10 cellular contexts compared by ENCODE assay signal in genomic region chr4:153792007-153792892, GRCh38. TPM values are rescaled to one million over a fixed set of nuclear protein-coding genes. Genes with fewer than 3 reads are reported as not detected.
DNase-seq lines count a peak whose midpoint lies in the region; ATAC-seq, FAIRE-seq and TF ChIP-seq lines count a peak whose summit lies in the region.
"Had no signal": no experiment of that assay in that cellular context is flagged by ENCODE, and none has a peak within 500 bp of the region (broad histone marks: within the 10 kb centered on the region; RNA-seq: fewer than 3 reads in every experiment).

No MANE protein-coding gene starts in this region.

- H3K4me3 Mint-ChIP-seq in T-helper 2 cell treated with Interferon-gamma antibody and Interleukin-4, amounts not matched to agents 5 μg/mL and 100 μg/mL, for 36 hours, result peak overlapping the region; percentile 65
- H3K4me3 Mint-ChIP-seq in activated T-cell treated with anti-CD3 and anti-CD28 coated beads, Interleukin-2, amount 50 U/mL, for 72 hours, result peak overlapping the region; percentile 65 to 92
- H3K4me3 Mint-ChIP-seq in glutamatergic neuron (ENCODE audit: unreplicated experiment) (peak overlapping the region; percentile 86), Caco-2 (ENCODE audit: unreplicated experiment) (no peak overlapping the region)

- no TSS peak for BruUV-seq in Caco-2 (replicated peaks; lab: Mats Ljungman, UMichigan)

- TF ChIP-seq POLR2A in GM12891 (IDR thresholded peaks at IDR 0.05; ENCODE audit: low read depth, low read length), result no peak

- peak overlapping the region; percentile 43 for H3K4me2 ChIP-seq in osteoblast (ENCODE audit: insufficient read depth, low read length)

- H3K9me3 ChIP-seq in osteoblast (ENCODE audit: low read depth, low read length), result no peaks in the 10 kb centered on the region
- H3K9me3 ChIP-seq in Caco-2, result no peaks in the 10 kb centered on the region

- FAIRE-seq in GM12891 (lab: Jason Lieb, UNC), result no peak
- FAIRE-seq: TTC549 had no signal

- intact Hi-C loops in Caco-2 (cut with micrococcal nuclease; ENCODE audit: unreplicated experiment), result no loop called here

- H3K36me3 Mint-ChIP-seq in T-helper 2 cell treated with Interferon-gamma antibody and Interleukin-4, amounts not matched to agents 5 μg/mL and 100 μg/mL, for 36 hours (ENCODE audit: low read depth), result no peaks in the 10 kb centered on the region
- peaks cover 0 to 2% of the 10 kb centered on the region in 2 donors for H3K36me3 Mint-ChIP-seq in activated T-cell treated with anti-CD3 and anti-CD28 coated beads, Interleukin-2, amount 50 U/mL, for 72 hours (ENCODE audit: insufficient read depth in 2 of 2)
- H3K36me3 Mint-ChIP-seq in glutamatergic neuron (ENCODE audit: unreplicated experiment), result no peaks in the 10 kb centered on the region
- no peaks in the 10 kb centered on the region for H3K36me3 Mint-ChIP-seq in Caco-2 (ENCODE audit: insufficient read depth, unreplicated experiment)

- H3K4me1 ChIP-seq in osteoblast (ENCODE audit: insufficient read depth, low read length), result no peaks in the 10 kb centered on the region
- peaks cover 17% of the 10 kb centered on the region for H3K4me1 ChIP-seq in Caco-2

- H2AFZ ChIP-seq in osteoblast (ENCODE audit: low read length), result no peak overlapping the region

- TF ChIP-seq CTCF in glutamatergic neuron (IDR thresholded peaks at IDR 0.05; ENCODE audit: partially characterized antibody, unreplicated experiment) (peak; percentile 74), osteoblast (IDR thresholded peaks at IDR 0.05; ENCODE audit: extremely low read depth, low read depth, low read length) (no peak), Caco-2 (IDR thresholded peaks at IDR 0.05; ENCODE audit: insufficient read depth in 1 of 2, low read depth in 1 of 2, low read length in 1 of 2, severe bottlenecking in 1 of 2, unreplicated experiment in 1 of 2) (no peak)

- no peaks in the 10 kb centered on the region for H3K79me2 ChIP-seq in osteoblast (ENCODE audit: insufficient read depth, low read length)

- H3K27ac ChIP-seq in osteoblast (ENCODE audit: low read depth, low read length), result no peak overlapping the region
- H3K27ac ChIP-seq: BLaER1 treated with 17β-estradiol and CSF1 and Interleukin-3, amounts not matched to agents 10 nM and 100 nM had no signal

- H3K4me1 Mint-ChIP-seq in T-helper 2 cell treated with Interferon-gamma antibody and Interleukin-4, amounts not matched to agents 5 μg/mL and 100 μg/mL, for 36 hours (ENCODE audit: low read depth), result peaks cover 9% of the 10 kb centered on the region
- H3K4me1 Mint-ChIP-seq in activated T-cell treated with anti-CD3 and anti-CD28 coated beads, Interleukin-2, amount 50 U/mL, for 72 hours (ENCODE audit: low read depth), result peaks cover 48% of the 10 kb centered on the region
- peaks cover 11% of the 10 kb centered on the region for H3K4me1 Mint-ChIP-seq in glutamatergic neuron (ENCODE audit: low read depth, unreplicated experiment)
- H3K4me1 Mint-ChIP-seq in Caco-2 (ENCODE audit: low read depth, unreplicated experiment), result peaks cover 11% of the 10 kb centered on the region

- H3K36me3 ChIP-seq in osteoblast (ENCODE audit: insufficient read depth, low read length) (no peaks in the 10 kb centered on the region), Caco-2 (ENCODE audit: control insufficient read depth, insufficient read depth, low read length) (no peaks in the 10 kb centered on the region)
- H3K36me3 ChIP-seq: BLaER1 treated with 17β-estradiol and CSF1 and Interleukin-3, amounts not matched to agents 10 nM and 100 nM had no signal

- H3K4me3 ChIP-seq in osteoblast (ENCODE audit: insufficient read depth, low read length) (no peak overlapping the region), Caco-2 (ENCODE audit: low read depth, low read length) (no peak overlapping the region)

- ATAC-seq in activated T-cell treated with anti-CD3 and anti-CD28 coated beads, Interleukin-2, amount 50 U/mL, for 72 hours (replicated peaks in 1 of 2), result peak; percentile 39 to 53
- no peak for ATAC-seq in HG02759 (IDR thresholded peaks at IDR 0.05; ENCODE audit: unreplicated experiment)

- POLR2A ChIA-PET in Caco-2 (lab: Charles Lee), result no interaction called here

- no peaks in the 10 kb centered on the region for H4K20me1 ChIP-seq in osteoblast (ENCODE audit: insufficient read depth, low read length)

- CTCF ChIA-PET in Caco-2 (lab: Charles Lee), result no interaction called here

- peaks cover 88% of the 10 kb centered on the region for H3K27me3 Mint-ChIP-seq in T-helper 2 cell treated with Interferon-gamma antibody and Interleukin-4, amounts not matched to agents 5 μg/mL and 100 μg/mL, for 36 hours (ENCODE audit: low read depth)
- peaks cover 93% of the 10 kb centered on the region for H3K27me3 Mint-ChIP-seq in activated T-cell treated with anti-CD3 and anti-CD28 coated beads, Interleukin-2, amount 50 U/mL, for 72 hours (ENCODE audit: low read depth)
- peaks cover 26% of the 10 kb centered on the region for H3K27me3 Mint-ChIP-seq in glutamatergic neuron (ENCODE audit: unreplicated experiment)
- H3K27me3 Mint-ChIP-seq in Caco-2 (ENCODE audit: insufficient read depth, unreplicated experiment), result peaks cover 6% of the 10 kb centered on the region

- H3K27me3 ChIP-seq in osteoblast (ENCODE audit: insufficient read depth, low read length), result peaks cover 58% of the 10 kb centered on the region
- H3K27me3 ChIP-seq in Caco-2 (replicated peaks; ENCODE audit: control insufficient read depth, insufficient read depth, low read length), result no peaks in the 10 kb centered on the region

- H3K9me3 Mint-ChIP-seq in T-helper 2 cell treated with Interferon-gamma antibody and Interleukin-4, amounts not matched to agents 5 μg/mL and 100 μg/mL, for 36 hours, result no peaks in the 10 kb centered on the region
- H3K9me3 Mint-ChIP-seq in activated T-cell treated with anti-CD3 and anti-CD28 coated beads, Interleukin-2, amount 50 U/mL, for 72 hours, result no peaks in the 10 kb centered on the region
- H3K9me3 Mint-ChIP-seq in glutamatergic neuron (ENCODE audit: unreplicated experiment) (peaks cover 13% of the 10 kb centered on the region), Caco-2 (ENCODE audit: unreplicated experiment) (no peaks in the 10 kb centered on the region)

- no peak for DNase-seq in T-helper 2 cell treated with Interferon-gamma antibody and Interleukin-4, amounts not matched to agents 5 μg/mL and 100 μg/mL, for 36 hours (ENCODE audit: low spot score)
- no peak for DNase-seq in T-helper 2 cell
- peak; percentile 47 to 64 for DNase-seq in activated T-cell treated with anti-CD3 and anti-CD28 coated beads, Interleukin-2, amount 50 U/mL, for 72 hours
- DNase-seq in glutamatergic neuron, result peak; percentile 96
- DNase-seq in osteoblast (ENCODE audit: insufficient read length, low spot score, missing footprints), result peak; percentile 77
- DNase-seq in GM12891 (ENCODE audit: insufficient read length, low spot score), result no peak
- no peak for DNase-seq in Caco-2

- no peak overlapping the region for H3K27ac Mint-ChIP-seq in T-helper 2 cell treated with Interferon-gamma antibody and Interleukin-4, amounts not matched to agents 5 μg/mL and 100 μg/mL, for 36 hours
- H3K27ac Mint-ChIP-seq in activated T-cell treated with anti-CD3 and anti-CD28 coated beads, Interleukin-2, amount 50 U/mL, for 72 hours, result no peak overlapping the region
- H3K27ac Mint-ChIP-seq in glutamatergic neuron (ENCODE audit: unreplicated experiment), result peak overlapping the region; percentile 33
- no peak overlapping the region for H3K27ac Mint-ChIP-seq in Caco-2 (ENCODE audit: unreplicated experiment)

TF ChIP-seq in GM12891, 5 proteins besides CTCF, POLR2A, EP300 and RAD21:
- TF ChIP-seq SPI1 (IDR thresholded peaks at IDR 0.05; ENCODE audit: low read depth, low read length) (no peak), POLR2AphosphoS5 (IDR thresholded peaks at IDR 0.05; ENCODE audit: low read depth, low read length) (no peak), TAF1 (IDR thresholded peaks at IDR 0.05; ENCODE audit: low read depth, low read length) (no peak), PAX5 (IDR thresholded peaks at IDR 0.05; ENCODE audit: insufficient read depth, low read length, severe bottlenecking) (no peak), POU2F2 (IDR thresholded peaks at IDR 0.05; ENCODE audit: low read depth, low read length) (no peak)

RNA-seq across cellular contexts. Expression of gene SFRP2, which starts 3.4 kb away (rescaled TPM):
- total RNA-seq in activated T-cell treated with anti-CD3 and anti-CD28 coated beads, Interleukin-2, amount 50 U/mL, for 72 hours, result not detected
- total RNA-seq in glutamatergic neuron (ENCODE audit: unreplicated experiment) (0.54 TPM), osteoblast (0.29 TPM in 1 of 2 replicates, not detected in the other), Caco-2 (2022) (not detected in 2 replicates)
- not detected for polyA plus RNA-seq in GM12891 (2012; ENCODE audit: low read depth, missing spikeins)

RNA-seq across cellular contexts. Expression of gene RNF175, which starts 32.4 kb away (rescaled TPM):
- total RNA-seq in activated T-cell treated with anti-CD3 and anti-CD28 coated beads, Interleukin-2, amount 50 U/mL, for 72 hours, result under 1 TPM in 1 of 2 donors, not detected in 1; 0.37 TPM
- total RNA-seq in glutamatergic neuron (ENCODE audit: unreplicated experiment), result 2.1 TPM
- under 0.01 TPM in 2 replicates for total RNA-seq in osteoblast
- not detected for polyA plus RNA-seq in GM12891 (2012; ENCODE audit: low read depth, missing spikeins)
- not detected in 2 replicates for total RNA-seq in Caco-2 (2022)

Comparison
In these comparisons a context has a peak if more than half of its experiments do, and no peak if none do; other contexts are left out.
1. DNase-seq: peak in activated T-cell treated with anti-CD3 and anti-CD28 coated beads, Interleukin-2, amount 50 U/mL, for 72 hours (2 of 2), glutamatergic neuron (single experiment) and osteoblast (single experiment); none in T-helper 2 cell treated with Interferon-gamma antibody and Interleukin-4, amounts not matched to agents 5 μg/mL and 100 μg/mL, for 36 hours (single experiment), T-helper 2 cell (0 of 5), GM12891 (single experiment) and Caco-2 (0 of 2).